Comparison of ENCODE assay signal across 17 cellular contexts in genomic region chr1:37305841-37306240, GRCh38.
"Had no signal": no experiment of that assay in that cellular context is flagged by ENCODE, and none has a peak within 500 bp of the region (broad histone marks: within the 10 kb centered on the region; RNA-seq: fewer than 3 reads in every experiment).

No MANE protein-coding gene starts in this region.

- H3K4me3 Mint-ChIP-seq: activated CD8-positive, alpha-beta memory T cell treated with anti-CD3 and anti-CD28 coated beads, Interleukin-2, amount 10 ng/mL, durations not matched to agents 7 days and 5 days; activated naive CD4-positive, alpha-beta T cell treated with anti-CD3 and anti-CD28 coated beads, Interleukin-2, amount 50 U/mL, for 24 hours; activated T-cell treated with anti-CD3 and anti-CD28 coated beads, Interleukin-2, amount 50 U/mL, for 24 hours; effector memory CD8-positive, alpha-beta T cell; naive B cell; type B pancreatic cell had no signal

- DNase-seq: activated CD4-positive, alpha-beta T cell treated with anti-CD3 and anti-CD28 coated beads, Interleukin-2, amount 50 U/mL, for 4 hours; activated CD4-positive, CD25-positive, alpha-beta regulatory T cell treated with anti-CD3 and anti-CD28 coated beads, Interleukin-2, amount 50 U/mL, for 72 hours; activated CD8-positive, alpha-beta memory T cell treated with anti-CD3 and anti-CD28 coated beads, Interleukin-2, amount 10 ng/mL, durations not matched to agents 7 days and 5 days; activated effector memory CD4-positive, alpha-beta T cell treated with Interleukin-2 at 50 U/mL for 16 hours; activated T-cell treated with anti-CD3 and anti-CD28 coated beads, Interleukin-2, amount 50 U/mL, for 24 hours; central memory CD4-positive, alpha-beta T cell; cortex of kidney; effector memory CD8-positive, alpha-beta T cell; lower lobe of right lung; naive B cell; occipital lobe; psoas muscle; stimulated activated CD4-positive, alpha-beta T cell treated with anti-CD3 and anti-CD28 coated beads, Interleukin-2, amount 100 ng/mL, for 24 hours; stimulated activated naive CD4-positive, alpha-beta T cell treated with Interleukin-2 at 50 U/mL for 16 hours had no signal

- ATAC-seq: activated CD8-positive, alpha-beta memory T cell treated with anti-CD3 and anti-CD28 coated beads, Interleukin-2, amount 10 ng/mL, durations not matched to agents 7 days and 5 days; effector memory CD8-positive, alpha-beta T cell; lower lobe of right lung; psoas muscle; sciatic nerve had no signal

- H3K27ac Mint-ChIP-seq: activated CD8-positive, alpha-beta memory T cell treated with anti-CD3 and anti-CD28 coated beads, Interleukin-2, amount 10 ng/mL, durations not matched to agents 7 days and 5 days; activated naive CD4-positive, alpha-beta T cell treated with anti-CD3 and anti-CD28 coated beads, Interleukin-2, amount 50 U/mL, for 24 hours; activated T-cell treated with anti-CD3 and anti-CD28 coated beads, Interleukin-2, amount 50 U/mL, for 24 hours; effector memory CD8-positive, alpha-beta T cell; type B pancreatic cell had no signal

- H3K4me1 Mint-ChIP-seq: activated naive CD4-positive, alpha-beta T cell treated with anti-CD3 and anti-CD28 coated beads, Interleukin-2, amount 50 U/mL, for 24 hours had no signal

- H3K9me3 Mint-ChIP-seq: activated naive CD4-positive, alpha-beta T cell treated with anti-CD3 and anti-CD28 coated beads, Interleukin-2, amount 50 U/mL, for 24 hours; activated T-cell treated with anti-CD3 and anti-CD28 coated beads, Interleukin-2, amount 50 U/mL, for 24 hours; effector memory CD8-positive, alpha-beta T cell; type B pancreatic cell had no signal

- H3K36me3 Mint-ChIP-seq: activated CD8-positive, alpha-beta memory T cell treated with anti-CD3 and anti-CD28 coated beads, Interleukin-2, amount 10 ng/mL, durations not matched to agents 7 days and 5 days; activated naive CD4-positive, alpha-beta T cell treated with anti-CD3 and anti-CD28 coated beads, Interleukin-2, amount 50 U/mL, for 24 hours; naive B cell; type B pancreatic cell had no signal
